In genomic region chr5:135079760-135080159, GRCh38 we compare ENCODE assay signal across 21 cellular contexts. TPM values are rescaled to one million over a fixed set of nuclear protein-coding genes. Genes with fewer than 3 reads are reported as not detected.
"Had no signal": no experiment of that assay in that cellular context is flagged by ENCODE, and none has a peak within 500 bp of the region (broad histone marks: within the 10 kb centered on the region; RNA-seq: fewer than 3 reads in every experiment).

No MANE protein-coding gene starts in this region.

- H3K4me2 ChIP-seq: neural progenitor cell had no signal

- FAIRE-seq: frontal cortex, kidney had no signal

- H3K27ac ChIP-seq: dorsolateral prefrontal cortex, neural progenitor cell, parathyroid adenoma, psoas muscle, sigmoid colon, transverse colon, vagina had no signal

- H3K36me3 Mint-ChIP-seq: naive thymus-derived CD4-positive, alpha-beta T cell; neural progenitor cell had no signal

- DNase-seq: effector CD4-positive, alpha-beta T cell; kidney; mesendoderm; midbrain; naive thymus-derived CD4-positive, alpha-beta T cell; psoas muscle; right cardiac atrium; sigmoid colon; stimulated activated CD4-positive, alpha-beta T cell treated with anti-CD3 and anti-CD28 coated beads, Interleukin-15, amount 100 ng/mL, for 24 hours; stimulated activated CD4-positive, alpha-beta T cell treated with anti-CD3 and anti-CD28 coated beads, Interleukin-2, amount 100 ng/mL, for 48 hours; stimulated activated naive B cell treated with anti-CD40 and anti-IgM and Interleukin-4, amounts not matched to agents 10 μg/mL and 1 μg/mL and 100 μg/mL, for 72 hours; transverse colon had no signal

- H3K4me1 Mint-ChIP-seq: naive thymus-derived CD4-positive, alpha-beta T cell; nephron; stimulated activated naive B cell treated with anti-CD40 and anti-IgM and Interleukin-4, amounts not matched to agents 10 μg/mL and 1 μg/mL and 100 μg/mL, for 72 hours had no signal

- H3K9me3 ChIP-seq: vagina had no signal

- H3K27ac Mint-ChIP-seq: naive thymus-derived CD4-positive, alpha-beta T cell; nephron; neural progenitor cell; stimulated activated naive B cell treated with anti-CD40 and anti-IgM and Interleukin-4, amounts not matched to agents 10 μg/mL and 1 μg/mL and 100 μg/mL, for 72 hours; stimulated activated naive CD8-positive, alpha-beta T cell treated with anti-CD3 and anti-CD28 coated beads, Interleukin-15, Interleukin-2, amounts not matched to agents 100 ng/mL and 50 ng/mL, for 24 hours had no signal

- H3K4me3 Mint-ChIP-seq: naive thymus-derived CD4-positive, alpha-beta T cell; nephron; neural progenitor cell; stimulated activated naive B cell treated with anti-CD40 and anti-IgM and Interleukin-4, amounts not matched to agents 10 μg/mL and 1 μg/mL and 100 μg/mL, for 72 hours; stimulated activated naive CD8-positive, alpha-beta T cell treated with anti-CD3 and anti-CD28 coated beads, Interleukin-15, Interleukin-2, amounts not matched to agents 100 ng/mL and 50 ng/mL, for 24 hours had no signal

- H3K27me3 ChIP-seq: dorsolateral prefrontal cortex, sigmoid colon, transverse colon, vagina had no signal

- H3K36me3 ChIP-seq: neural progenitor cell, sigmoid colon, transverse colon, vagina had no signal

- H3K4me1 ChIP-seq: parathyroid adenoma, psoas muscle, sigmoid colon, transverse colon, vagina had no signal

- H3K4me3 ChIP-seq: dorsolateral prefrontal cortex, neural progenitor cell, psoas muscle, sigmoid colon, transverse colon, vagina had no signal

- H3K9ac ChIP-seq: neural progenitor cell, parathyroid adenoma had no signal

RNA-seq across cellular contexts. Expression of gene PITX1, which starts 45.7 kb away (rescaled TPM):
- total RNA-seq: frontal cortex, kidney, liver, lung microvascular endothelial cell had no signal
- polyA plus RNA-seq: naive thymus-derived CD4-positive, alpha-beta T cell had no signal
